In the genomic region with DNA sequence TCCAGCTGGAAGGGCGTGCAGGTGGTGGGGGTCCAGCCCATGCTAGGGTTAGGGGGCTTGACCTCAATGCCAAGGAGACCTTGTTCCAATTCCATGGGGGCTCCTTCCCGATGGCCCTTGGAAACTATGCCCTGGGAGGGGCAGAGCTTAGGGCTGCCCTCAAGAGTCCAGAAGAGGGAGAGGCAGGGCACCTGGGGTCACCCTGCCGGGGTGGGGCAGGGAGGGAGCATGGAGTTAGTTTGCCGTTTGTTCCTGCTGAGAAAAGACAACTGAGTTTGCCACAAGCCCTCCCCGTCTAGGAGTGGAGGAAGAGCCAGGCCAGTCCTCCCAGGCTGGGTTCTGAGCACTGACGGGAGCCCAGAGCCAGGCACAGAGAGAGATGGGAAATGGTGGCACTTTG, we compare ENCODE assay signal across 14 cellular contexts.
"Had no signal": no experiment of that assay in that cellular context is flagged by ENCODE, and none has a peak within 500 bp of the region (broad histone marks: within the 10 kb centered on the region; RNA-seq: fewer than 3 reads in every experiment).

No MANE protein-coding gene starts in this region.

- H3K9me3 ChIP-seq: esophagus muscularis mucosa, thoracic aorta had no signal

- H3K27ac ChIP-seq: thoracic aorta had no signal

- H3K9me3 Mint-ChIP-seq: activated naive CD4-positive, alpha-beta T cell treated with anti-CD3 and anti-CD28 coated beads, Interleukin-2, amount 50 U/mL, for 24 hours; central memory CD8-positive, alpha-beta T cell; natural killer cell treated with Interleukin-12 subunit alpha and Interleukin-12 subunit beta and Interleukin-15 and Interleukin-18, amount 100 ng/mL, for 72 hours; stimulated activated naive CD8-positive, alpha-beta T cell treated with anti-CD3 and anti-CD28 coated beads, Interleukin-15, Interleukin-2, amounts not matched to agents 100 ng/mL and 50 ng/mL, for 24 hours; T-helper 2 cell treated with Interferon-gamma antibody and Interleukin-4, amounts not matched to agents 5 μg/mL and 100 μg/mL, for 36 hours had no signal

- H3K27me3 Mint-ChIP-seq: activated naive CD4-positive, alpha-beta T cell treated with anti-CD3 and anti-CD28 coated beads, Interleukin-2, amount 50 U/mL, for 24 hours; stimulated activated naive CD8-positive, alpha-beta T cell treated with anti-CD3 and anti-CD28 coated beads, Interleukin-15, Interleukin-2, amounts not matched to agents 100 ng/mL and 50 ng/mL, for 24 hours had no signal

- H3K4me3 ChIP-seq: esophagus muscularis mucosa, lung, thoracic aorta had no signal

- H3K4me3 Mint-ChIP-seq: activated naive CD4-positive, alpha-beta T cell treated with anti-CD3 and anti-CD28 coated beads, Interleukin-2, amount 50 U/mL, for 24 hours; central memory CD8-positive, alpha-beta T cell; natural killer cell treated with Interleukin-12 subunit alpha and Interleukin-12 subunit beta and Interleukin-15 and Interleukin-18, amount 100 ng/mL, for 72 hours; stimulated activated naive CD8-positive, alpha-beta T cell treated with anti-CD3 and anti-CD28 coated beads, Interleukin-15, Interleukin-2, amounts not matched to agents 100 ng/mL and 50 ng/mL, for 24 hours; T-helper 2 cell treated with Interferon-gamma antibody and Interleukin-4, amounts not matched to agents 5 μg/mL and 100 μg/mL, for 36 hours had no signal

- ATAC-seq: natural killer cell treated with Interleukin-12 subunit alpha and Interleukin-12 subunit beta and Interleukin-15 and Interleukin-18, amount 100 ng/mL, for 72 hours had no signal

- H3K36me3 Mint-ChIP-seq: activated naive CD4-positive, alpha-beta T cell treated with anti-CD3 and anti-CD28 coated beads, Interleukin-2, amount 50 U/mL, for 24 hours; natural killer cell treated with Interleukin-12 subunit alpha and Interleukin-12 subunit beta and Interleukin-15 and Interleukin-18, amount 100 ng/mL, for 72 hours had no signal

- H3K36me3 ChIP-seq: thoracic aorta had no signal

- H3K27ac Mint-ChIP-seq: activated naive CD4-positive, alpha-beta T cell treated with anti-CD3 and anti-CD28 coated beads, Interleukin-2, amount 50 U/mL, for 24 hours; natural killer cell treated with Interleukin-12 subunit alpha and Interleukin-12 subunit beta and Interleukin-15 and Interleukin-18, amount 100 ng/mL, for 72 hours; stimulated activated naive CD8-positive, alpha-beta T cell treated with anti-CD3 and anti-CD28 coated beads, Interleukin-15, Interleukin-2, amounts not matched to agents 100 ng/mL and 50 ng/mL, for 24 hours; T-helper 2 cell treated with Interferon-gamma antibody and Interleukin-4, amounts not matched to agents 5 μg/mL and 100 μg/mL, for 36 hours had no signal

- H3K27me3 ChIP-seq: esophagus muscularis mucosa had no signal

- DNase-seq: activated CD4-positive, alpha-beta T cell treated with anti-CD3 and anti-CD28 coated beads, Interleukin-2, amount 50 U/mL, for 1 hour; activated effector memory CD4-positive, alpha-beta T cell treated with Interleukin-2 at 50 U/mL for 16 hours; activated T-cell treated with anti-CD3 and anti-CD28 coated beads, Interleukin-2, amount 50 U/mL, for 1 hour; stimulated activated CD4-positive, alpha-beta T cell treated with anti-CD3 and anti-CD28 coated beads, Interleukin-4, amount 100 ng/mL, for 1 hour; stimulated activated CD8-positive, alpha-beta memory T cell treated with anti-CD3 and anti-CD28 coated beads, Interleukin-4, amount 100 ng/mL, for 48 hours; SW 1271 had no signal

- H3K4me1 Mint-ChIP-seq: activated naive CD4-positive, alpha-beta T cell treated with anti-CD3 and anti-CD28 coated beads, Interleukin-2, amount 50 U/mL, for 24 hours; central memory CD8-positive, alpha-beta T cell had no signal
